ENCODE assay signal across 8 cellular contexts in the genomic region with DNA sequence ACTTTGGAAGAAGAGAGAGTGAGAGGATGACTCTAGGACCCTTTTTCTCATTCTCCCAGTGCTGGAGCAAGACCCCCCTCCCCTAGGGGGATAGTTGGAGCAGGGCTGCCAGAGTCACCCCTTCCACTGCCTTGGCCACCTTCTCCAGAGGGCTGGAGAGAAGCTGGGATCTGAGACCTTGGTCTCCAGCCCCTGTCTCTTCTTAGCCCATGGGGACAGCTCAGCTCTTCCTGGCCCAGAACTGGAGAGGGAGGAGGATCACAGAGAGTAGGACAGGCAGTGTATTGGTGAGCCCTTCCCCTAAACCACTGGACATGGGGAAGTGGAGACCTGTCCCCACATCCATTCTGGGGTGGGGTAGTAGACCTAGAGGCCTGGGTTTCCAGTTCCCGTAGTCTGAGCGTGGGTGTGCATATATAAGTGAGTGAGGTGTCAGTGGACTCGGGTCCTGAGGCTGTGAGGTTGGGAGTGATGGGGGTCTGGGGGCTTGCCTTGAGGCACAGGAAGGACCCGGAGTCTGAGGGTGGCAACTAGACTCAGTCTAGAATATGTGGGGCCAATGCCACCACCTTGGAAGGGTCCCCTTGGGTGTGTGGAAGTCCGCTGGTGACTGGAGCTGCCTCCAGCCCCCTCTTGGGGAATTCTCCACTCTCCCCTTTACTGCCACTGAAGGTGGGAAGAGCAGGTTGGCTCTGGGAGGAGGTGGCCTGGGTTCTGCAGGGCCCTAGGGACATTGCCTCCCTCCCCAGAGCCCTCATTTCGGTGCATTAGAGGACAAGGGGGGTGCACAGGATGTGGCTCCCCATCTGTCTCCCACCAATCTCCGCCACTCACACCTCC. TPM values are rescaled to one million over a fixed set of nuclear protein-coding genes. Genes with fewer than 3 reads are reported as not detected.
A peak's percentile ranks its signal among the peaks of the same experiment; 100 is the strongest.
DNase-seq lines count a peak whose midpoint lies in the region; ATAC-seq and TF ChIP-seq lines count a peak whose summit lies in the region.

No MANE protein-coding gene starts in this region.

- POLR2A ChIA-PET in activated CD8-positive, alpha-beta T cell treated with anti-CD3 and anti-CD28 coated beads for 36 hours (lab: Charles Lee) = interaction anchor here (0.7 to 2.3 kb wide), 17 partner anchors 9 to 186 kb away, joined by 3 to 9 read pairs (median 4); partner anchors contain the start of genes CDC6 and RARA

- peak overlapping the region; percentile 94 to 99 (median 96) for H3K27ac ChIP-seq in sigmoid colon

- H3K4me1 ChIP-seq in ES-I3 (ENCODE audit: insufficient read depth, low read length) (peaks cover 51% of the 10 kb centered on the region), sigmoid colon (peaks cover 0 to 83% (median 77%) of the 10 kb centered on the region in 4 donors)

- peak; percentile 3 for ATAC-seq in activated CD8-positive, alpha-beta T cell treated with anti-CD3 and anti-CD28 coated beads for 36 hours
- ATAC-seq in HG03175 (IDR thresholded peaks at IDR 0.05; ENCODE audit: unreplicated experiment) (no peak), sciatic nerve (no peak)

- no peaks in the 10 kb centered on the region for H3K27me3 Mint-ChIP-seq in activated CD8-positive, alpha-beta T cell treated with anti-CD3 and anti-CD28 coated beads for 36 hours
- peaks cover 22% of the 10 kb centered on the region for H3K27me3 Mint-ChIP-seq in glutamatergic neuron (ENCODE audit: unreplicated experiment)

- no peaks in the 10 kb centered on the region for H3K9me3 Mint-ChIP-seq in activated CD8-positive, alpha-beta T cell treated with anti-CD3 and anti-CD28 coated beads for 36 hours
- peaks cover 14% of the 10 kb centered on the region for H3K9me3 Mint-ChIP-seq in glutamatergic neuron (ENCODE audit: unreplicated experiment)

- intact Hi-C loops in activated CD8-positive, alpha-beta T cell treated with anti-CD3 and anti-CD28 coated beads for 36 hours (cut with micrococcal nuclease) = no loop called here
- intact Hi-C loops in sigmoid colon (cut with DNase I) (loop anchor here (2.0 to 5.0 kb wide), 2 partner anchors 142 to 242 kb away; partner anchors contain the start of gene NR1D1), sciatic nerve (cut with DNase I) (no loop called here)

- H3K4me3 ChIP-seq in sigmoid colon = peak overlapping the region; percentile 61 to 83 (median 82)

- H3K27me3 ChIP-seq in sigmoid colon = no peaks in the 10 kb centered on the region

- no peak for TF ChIP-seq POLR2A in sigmoid colon (IDR thresholded peaks at IDR 0.05)

- peaks cover 76% of the 10 kb centered on the region for H3K4me1 Mint-ChIP-seq in activated CD8-positive, alpha-beta T cell treated with anti-CD3 and anti-CD28 coated beads for 36 hours (ENCODE audit: low read depth)
- H3K4me1 Mint-ChIP-seq in glutamatergic neuron (ENCODE audit: low read depth, unreplicated experiment) = peaks cover 30% of the 10 kb centered on the region

- in situ Hi-C loops in GM13977 (cut with MboI; ENCODE audit: low pct_unique_long_range_greater_than_20kb, low sequenced_read_pairs, unreplicated experiment) = no loop called here

- peaks cover 23% of the 10 kb centered on the region for H3K36me3 Mint-ChIP-seq in activated CD8-positive, alpha-beta T cell treated with anti-CD3 and anti-CD28 coated beads for 36 hours (ENCODE audit: low read depth)
- H3K36me3 Mint-ChIP-seq in glutamatergic neuron (ENCODE audit: unreplicated experiment) = peaks cover 8% of the 10 kb centered on the region

- CTCF ChIA-PET in activated CD8-positive, alpha-beta T cell treated with anti-CD3 and anti-CD28 coated beads for 36 hours (lab: Charles Lee) = interaction anchor here (0.7 to 26.3 kb wide), 5 partner anchors 10 to 153 kb away, joined by 3 to 780 read pairs (median 8); partner anchors contain the start of genes CDC6 and RARA

- H3K9me3 ChIP-seq in ES-I3 (ENCODE audit: control insufficient read depth, insufficient read depth, low read length) = no peaks in the 10 kb centered on the region
- no peaks in the 10 kb centered on the region for H3K9me3 ChIP-seq in sigmoid colon

- H3K4me3 Mint-ChIP-seq in activated CD8-positive, alpha-beta T cell treated with anti-CD3 and anti-CD28 coated beads for 36 hours = peak overlapping the region; percentile 45
- peak overlapping the region; percentile 92 for H3K4me3 Mint-ChIP-seq in glutamatergic neuron (ENCODE audit: unreplicated experiment)

- peak overlapping the region; percentile 58; the same call in 1 of the 2 replicates for H3K9ac ChIP-seq in ES-I3 (ENCODE audit: low read depth, low read length)

- 30 to 38% methylated on average over 7 of the region's 7 CpGs for WGBS in sigmoid colon, 2 donors

- no peaks in the 10 kb centered on the region for H3K36me3 ChIP-seq in ES-I3 (ENCODE audit: insufficient read depth, low read length)
- H3K36me3 ChIP-seq in sigmoid colon = peaks cover 0 to 3% (median 0%) of the 10 kb centered on the region in 4 donors

- DNase-seq in activated CD8-positive, alpha-beta T cell treated with anti-CD3 and anti-CD28 coated beads for 36 hours = no peak
- DNase-seq in glutamatergic neuron (no peak), sigmoid colon (no peak), GM13977 (ENCODE audit: low spot score) (no peak), sciatic nerve (ENCODE audit: low spot score) (no peak)
- DNase-seq in activated CD4-positive, CD25-positive, alpha-beta regulatory T cell (lab: John Stamatoyannopoulos, UW) = no peak

- no peak for TF ChIP-seq CTCF in activated CD8-positive, alpha-beta T cell treated with anti-CD3 and anti-CD28 coated beads for 36 hours (IDR thresholded peaks at IDR 0.05)
- TF ChIP-seq CTCF in glutamatergic neuron (IDR thresholded peaks at IDR 0.05; ENCODE audit: partially characterized antibody, unreplicated experiment) = no peak
- TF ChIP-seq CTCF in sigmoid colon (IDR thresholded peaks at IDR 0.05) = no peak
- no peak for TF ChIP-seq CTCF in GM13977 (IDR thresholded peaks at IDR 0.05; ENCODE audit: extremely low read depth, insufficient read depth, missing control alignments)

- H3K27ac Mint-ChIP-seq in activated CD8-positive, alpha-beta T cell treated with anti-CD3 and anti-CD28 coated beads for 36 hours = peak overlapping the region; percentile 53
- peak overlapping the region; percentile 64 for H3K27ac Mint-ChIP-seq in glutamatergic neuron (ENCODE audit: unreplicated experiment)

- no peak for TF ChIP-seq EP300 in sigmoid colon (IDR thresholded peaks at IDR 0.05)

RNA-seq across cellular contexts. Expression of gene GJD3, which starts 20.0 kb away (rescaled TPM):
- not detected for total RNA-seq in activated CD8-positive, alpha-beta T cell treated with anti-CD3 and anti-CD28 coated beads for 36 hours
- total RNA-seq in glutamatergic neuron (ENCODE audit: unreplicated experiment) (not detected), sigmoid colon (1 to 10 TPM in 1 of 4 donors, under 1 TPM in 1, not detected in 2; 0.49 to 2.1 TPM), sciatic nerve (not detected)
- under 1 TPM in 1 of 3 donors, not detected in 2; 0.64 TPM for polyA plus RNA-seq in sigmoid colon

RNA-seq across cellular contexts. Expression of gene RARA, which starts 35.6 kb away (rescaled TPM):
- total RNA-seq in activated CD8-positive, alpha-beta T cell treated with anti-CD3 and anti-CD28 coated beads for 36 hours = 10 to 100 TPM; 34.7 to 36.2 TPM
- 26.2 TPM for total RNA-seq in glutamatergic neuron (ENCODE audit: unreplicated experiment)
- 10 to 100 TPM; 15.8 to 27.3 (median 20.5) TPM for total RNA-seq in sigmoid colon
- polyA plus RNA-seq in sigmoid colon = 10 to 100 TPM; 26.4 to 29.6 (median 27.8) TPM
- 74.4 TPM for total RNA-seq in sciatic nerve

RNA-seq across cellular contexts. Expression of gene CDC6, which starts 56.9 kb away (rescaled TPM):
- 100 to 1,000 TPM; 110 to 118 TPM for total RNA-seq in activated CD8-positive, alpha-beta T cell treated with anti-CD3 and anti-CD28 coated beads for 36 hours
- total RNA-seq in glutamatergic neuron (ENCODE audit: unreplicated experiment) (4.7 TPM), sigmoid colon (1 to 10 TPM in 1 of 4 donors, under 1 TPM in 2, not detected in 1; 0.33 to 1.5 (median 0.83) TPM), sciatic nerve (1.0 TPM)
- 10 to 100 TPM in 1 of 3 donors, 1 to 10 TPM in 2; 2.4 to 10.9 (median 8.6) TPM for polyA plus RNA-seq in sigmoid colon

Comparison
In these comparisons a context has a peak if more than half of its experiments do, and no peak if none do; other contexts are left out.
1. RNA of gene CDC6, which starts 56.9 kb away (total RNA-seq): 110 to 118 TPM in activated CD8-positive, alpha-beta T cell treated with anti-CD3 and anti-CD28 coated beads for 36 hours; 4.7 TPM in glutamatergic neuron (single experiment), 1.0 TPM in sciatic nerve (single experiment) and 0.33 to 1.5 TPM in sigmoid colon; every median in the first group is over 10 times any median in the second.